In the genomic region with DNA sequence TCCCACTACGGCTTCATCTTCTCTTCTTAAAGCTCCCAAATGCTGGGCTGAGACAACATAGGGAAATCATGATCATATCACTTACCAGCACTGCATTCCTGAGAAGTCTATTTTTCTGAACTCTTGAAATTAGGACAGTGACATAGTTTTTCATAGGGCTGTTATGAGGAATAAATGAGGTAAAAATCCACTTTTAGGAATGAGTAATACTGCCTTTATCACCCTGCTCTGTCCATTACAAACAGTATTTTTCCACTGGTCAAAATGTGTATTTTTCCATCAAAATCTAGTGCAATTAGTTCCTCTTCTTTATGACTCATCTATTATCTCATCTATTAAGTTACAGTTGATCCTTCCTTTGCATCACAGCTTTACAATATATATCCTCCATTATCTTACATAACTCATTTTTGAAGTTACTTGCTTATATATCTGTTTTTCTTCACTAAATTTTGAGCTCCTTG, we compare ENCODE assay signal across 1 cellular context.
TF ChIP-seq lines count a peak whose summit lies in the region.

No MANE protein-coding gene starts in this region.

TF ChIP-seq in IMR-90, 13 proteins besides CTCF, POLR2A, EP300 and RAD21 (continued from another document):
- TF ChIP-seq, protein P1, sequence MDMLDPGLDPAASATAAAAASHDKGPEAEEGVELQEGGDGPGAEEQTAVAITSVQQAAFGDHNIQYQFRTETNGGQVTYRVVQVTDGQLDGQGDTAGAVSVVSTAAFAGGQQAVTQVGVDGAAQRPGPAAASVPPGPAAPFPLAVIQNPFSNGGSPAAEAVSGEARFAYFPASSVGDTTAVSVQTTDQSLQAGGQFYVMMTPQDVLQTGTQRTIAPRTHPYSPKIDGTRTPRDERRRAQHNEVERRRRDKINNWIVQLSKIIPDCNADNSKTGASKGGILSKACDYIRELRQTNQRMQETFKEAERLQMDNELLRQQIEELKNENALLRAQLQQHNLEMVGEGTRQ (IDR thresholded peaks at IDR 0.05; ENCODE audit: low read depth, low read length): no peak
- no peak for TF ChIP-seq NFE2L2 (IDR thresholded peaks at IDR 0.05; ENCODE audit: low read depth, low read length)
TF ChIP-seq in IMR-90: peak in this region for 0.
